In the genomic region with DNA sequence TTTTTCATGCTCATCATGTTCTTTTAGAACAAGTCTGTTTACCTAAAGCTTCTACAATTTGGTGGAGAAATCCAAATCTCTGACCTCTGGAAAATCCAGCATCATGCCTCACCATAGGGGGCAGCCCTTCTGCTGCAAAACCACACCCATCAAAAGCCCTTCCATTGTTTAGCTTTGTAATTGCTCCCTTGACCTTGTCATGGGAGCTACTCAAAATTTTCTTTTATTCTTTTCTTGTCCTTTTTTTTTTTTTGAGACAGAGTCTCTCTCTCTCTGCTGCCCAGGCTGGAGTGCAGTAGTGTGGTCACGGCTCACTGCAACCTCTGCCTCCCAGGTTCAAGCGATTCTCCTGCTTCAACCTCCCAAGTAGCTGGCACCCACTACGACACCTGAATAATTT, we compare ENCODE assay signal across 6 cellular contexts.
"Had no signal": no experiment of that assay in that cellular context is flagged by ENCODE, and none has a peak within 500 bp of the region (broad histone marks: within the 10 kb centered on the region; RNA-seq: fewer than 3 reads in every experiment).

No MANE protein-coding gene starts in this region.

- H3K9me3 ChIP-seq: HAP-1 had no signal

- H3K4me1 ChIP-seq: HAP-1 had no signal

- ATAC-seq: GM23338, HCT116 had no signal

- H3K4me2 ChIP-seq: GM23338 had no signal

- H3K36me3 ChIP-seq: HAP-1 had no signal

- DNase-seq: H7 had no signal

- FAIRE-seq: H1, HTR-8/SVneo had no signal

- H2AFZ ChIP-seq: GM23338 had no signal

- H3K4me3 ChIP-seq: GM23338, HAP-1 had no signal
